ENCODE assay signal across 22 cellular contexts in genomic region chr3:63146154-63146553, GRCh38.
"Had no signal": no experiment of that assay in that cellular context is flagged by ENCODE, and none has a peak within 500 bp of the region (broad histone marks: within the 10 kb centered on the region; RNA-seq: fewer than 3 reads in every experiment).

No MANE protein-coding gene starts in this region.

- H3K79me2 ChIP-seq: hepatocyte had no signal

- H2AFZ ChIP-seq: hepatocyte had no signal

- ATAC-seq: gastrocnemius medialis, left lung, left ventricle myocardium superior, lower lobe of right lung, mucosa of descending colon had no signal

- H3K4me3 ChIP-seq: coronary artery, dorsolateral prefrontal cortex, esophagus muscularis mucosa, gastrocnemius medialis, hepatocyte, left lung, lower lobe of right lung, mucosa of descending colon had no signal

- H3K9me3 ChIP-seq: esophagus muscularis mucosa, gastrocnemius medialis, left lung, lower lobe of right lung, mucosa of descending colon had no signal

- DNase-seq: dermis blood vessel endothelial cell; dorsolateral prefrontal cortex; effector CD4-positive, alpha-beta T cell; effector memory CD4-positive, alpha-beta T cell; foreskin fibroblast; foreskin melanocyte; gastrocnemius medialis; glutamatergic neuron; head of caudate nucleus; hypothalamus; immature natural killer cell; islet precursor cell; kidney; kidney glomerular epithelial cell; left lung; left ventricle myocardium superior; lower lobe of right lung; mesenchymal stem cell; mucosa of descending colon had no signal

- H3K4me1 ChIP-seq: esophagus muscularis mucosa, gastrocnemius medialis, left lung, lower lobe of right lung had no signal

- H3K27ac ChIP-seq: coronary artery, dorsolateral prefrontal cortex, esophagus muscularis mucosa, gastrocnemius medialis, hepatocyte, left lung, lower lobe of right lung had no signal

- H3K27me3 ChIP-seq: dorsolateral prefrontal cortex, esophagus muscularis mucosa, gastrocnemius medialis, hepatocyte, left lung had no signal

- H3K4me2 ChIP-seq: hepatocyte had no signal

- H3K36me3 ChIP-seq: esophagus muscularis mucosa, gastrocnemius medialis, left lung, lower lobe of right lung had no signal
